1 cellular context compared by ENCODE assay signal in the genomic region with DNA sequence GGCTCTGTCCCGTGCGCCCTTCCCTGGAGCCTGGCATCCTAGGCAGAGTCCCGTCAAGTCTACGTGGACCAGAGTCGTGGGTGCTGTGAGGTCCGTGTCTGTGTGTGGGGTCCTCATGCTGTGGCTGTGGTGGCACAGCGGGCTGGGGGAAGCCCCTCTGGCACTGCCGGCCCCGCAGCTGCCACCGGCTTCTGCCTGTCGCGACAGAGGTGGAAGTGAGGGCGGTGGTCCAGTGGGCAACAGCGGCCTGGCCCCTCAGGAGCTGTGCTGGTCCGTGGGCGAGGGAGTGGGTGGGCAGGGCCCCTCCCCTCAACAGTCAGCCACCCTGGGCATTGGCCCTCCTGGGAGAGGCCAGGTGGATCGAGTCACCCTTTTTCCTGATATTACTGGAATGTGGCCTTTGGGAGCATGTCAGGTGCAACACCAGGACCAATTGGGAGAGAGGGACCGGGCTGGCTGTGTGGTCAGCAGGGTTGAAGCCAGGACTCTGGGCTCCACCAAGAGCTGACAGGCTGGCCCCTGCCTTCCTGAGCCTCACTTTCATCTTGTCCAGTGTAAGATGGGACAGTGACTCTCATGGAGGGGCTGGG.
TF ChIP-seq lines count a peak whose summit lies in the region.

No MANE protein-coding gene starts in this region.

TF ChIP-seq in HCT116, 20 proteins besides CTCF, POLR2A, EP300 and RAD21:
- TF ChIP-seq SIN3A (IDR thresholded peaks at IDR 0.05; ENCODE audit: low read depth) = no peak
- TF ChIP-seq ZFX (IDR thresholded peaks at IDR 0.05) = no peak
- TF ChIP-seq, protein P1, sequence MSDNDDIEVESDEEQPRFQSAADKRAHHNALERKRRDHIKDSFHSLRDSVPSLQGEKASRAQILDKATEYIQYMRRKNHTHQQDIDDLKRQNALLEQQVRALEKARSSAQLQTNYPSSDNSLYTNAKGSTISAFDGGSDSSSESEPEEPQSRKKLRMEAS (IDR thresholded peaks at IDR 0.05) = no peak
- TF ChIP-seq JUND (IDR thresholded peaks at IDR 0.05) = no peak
- no peak for TF ChIP-seq SP1 (IDR thresholded peaks at IDR 0.05; ENCODE audit: low read depth)
- no peak for TF ChIP-seq POLR2AphosphoS5 (IDR thresholded peaks at IDR 0.05; ENCODE audit: low read depth, low read length)
- no peak for TF ChIP-seq YY1 (IDR thresholded peaks at IDR 0.05; ENCODE audit: extremely low read depth, insufficient replicate concordance, low read depth, low read length)
- no peak for TF ChIP-seq CBX3 (IDR thresholded peaks at IDR 0.05; ENCODE audit: low read depth)
